1 cellular context compared by ENCODE assay signal in genomic region chr16:28241924-28242323, GRCh38.
TF ChIP-seq lines count a peak whose summit lies in the region.

No MANE protein-coding gene starts in this region.

TF ChIP-seq in HepG2, 621 proteins besides CTCF, POLR2A, EP300 and RAD21:
- TF ChIP-seq ZNF550 (CRISPR knock-in tag; IDR thresholded peaks at IDR 0.05; ENCODE audit: borderline replicate concordance) (0 out of 2 replicates have a peak, but pooled peaks have one; percentile 67), ZNF777 (CRISPR knock-in tag; IDR thresholded peaks at IDR 0.05) (no peak)
